In genomic region chr7:50317697-50318640, GRCh38 we compare ENCODE assay signal across 9 cellular contexts. TPM values are rescaled to one million over a fixed set of nuclear protein-coding genes. Genes with fewer than 3 reads are reported as not detected.
DNase-seq lines count a peak whose midpoint lies in the region; ATAC-seq and TF ChIP-seq lines count a peak whose summit lies in the region.
"Had no signal": no experiment of that assay in that cellular context is flagged by ENCODE, and none has a peak within 500 bp of the region (broad histone marks: within the 10 kb centered on the region; RNA-seq: fewer than 3 reads in every experiment).

No MANE protein-coding gene starts in this region.

- peak overlapping the region; percentile 74 for H3K4me3 ChIP-seq in OCI-LY1 (ENCODE audit: low read depth, low read length, poor library complexity, severe bottlenecking)
- no peak overlapping the region for H3K4me3 ChIP-seq in colonic mucosa
- no peak overlapping the region for H3K4me3 ChIP-seq in GM23338

- H3K79me2 ChIP-seq in OCI-LY1 (ENCODE audit: insufficient read depth, low read length) (peaks cover 99% of the 10 kb centered on the region), GM23338 (replicated peaks; ENCODE audit: insufficient read depth) (no peaks in the 10 kb centered on the region)

- H3K27me3 ChIP-seq in OCI-LY1 (ENCODE audit: insufficient read depth, low read length) (no peaks in the 10 kb centered on the region), colonic mucosa (no peaks in the 10 kb centered on the region), GM23338 (ENCODE audit: insufficient read depth) (no peaks in the 10 kb centered on the region)

- no peak for ATAC-seq in GM23338

- intact Hi-C loops in colonic mucosa (cut with DNase I) = no loop called here

- H3K9me3 ChIP-seq in OCI-LY1 (ENCODE audit: low read length) (no peaks in the 10 kb centered on the region), colonic mucosa (no peaks in the 10 kb centered on the region)

- H3K9ac ChIP-seq in OCI-LY1 (ENCODE audit: low read length) = peak overlapping the region; percentile 66; the same call in 1 of the 2 replicates
- no peak overlapping the region for H3K9ac ChIP-seq in colonic mucosa (ENCODE audit: low read depth in 2 of 2, low read length in 2 of 2)

- in situ Hi-C loops in GM13977 (cut with MboI; ENCODE audit: low pct_unique_long_range_greater_than_20kb, low sequenced_read_pairs, unreplicated experiment) = no loop called here

- H3K4me2 ChIP-seq in OCI-LY1 (ENCODE audit: low read length) = peak overlapping the region; percentile 81
- H3K4me2 ChIP-seq in GM23338 = no peak overlapping the region

- H3K4me3 Mint-ChIP-seq in GM23338 = no peak overlapping the region

- peaks cover 6% of the 10 kb centered on the region for H4K20me1 ChIP-seq in OCI-LY1 (ENCODE audit: insufficient read depth, low read length)
- H4K20me1 ChIP-seq in GM23338 (replicated peaks; ENCODE audit: insufficient read depth) = no peaks in the 10 kb centered on the region

- no peaks in the 10 kb centered on the region for H3K9me2 ChIP-seq in OCI-LY1 (ENCODE audit: low read depth, low read length)
- no peaks in the 10 kb centered on the region for H3K9me2 ChIP-seq in GM23338 (ENCODE audit: insufficient read depth)

- H3K27me3 Mint-ChIP-seq in GM23338 (ENCODE audit: insufficient read depth, low read depth, poor library complexity) = no peaks in the 10 kb centered on the region

- H3K4me1 ChIP-seq in OCI-LY1 (ENCODE audit: insufficient read depth, low read length, severe bottlenecking) (peaks cover 79% of the 10 kb centered on the region), colonic mucosa (no peaks in the 10 kb centered on the region), GM23338 (ENCODE audit: insufficient read depth) (peaks cover 32% of the 10 kb centered on the region)

- H3K36me3 ChIP-seq in OCI-LY1 (ENCODE audit: insufficient read depth, low read length) (peaks cover 85% of the 10 kb centered on the region), colonic mucosa (no peaks in the 10 kb centered on the region), GM23338 (ENCODE audit: insufficient read depth) (no peaks in the 10 kb centered on the region)

- H3K27ac Mint-ChIP-seq in GM23338 = no peak overlapping the region

- TF ChIP-seq CTCF in OCI-LY1 (IDR thresholded peaks at IDR 0.05; ENCODE audit: low read length) (no peak), colonic mucosa (IDR thresholded peaks at IDR 0.05) (no peak), GM23338 (conservative IDR thresholded peaks at IDR 0.05; ENCODE audit: low read depth in 2 of 2) (no peak), GM13977 (IDR thresholded peaks at IDR 0.05; ENCODE audit: extremely low read depth, insufficient read depth, missing control alignments) (no peak)

- peaks cover 54% of the 10 kb centered on the region for H3K4me1 Mint-ChIP-seq in GM23338

- no peaks in the 10 kb centered on the region for H3K36me3 Mint-ChIP-seq in GM23338 (ENCODE audit: low read depth)

- H3K27ac ChIP-seq in OCI-LY1 (ENCODE audit: low read depth, low read length, poor library complexity, severe bottlenecking) (peak overlapping the region; percentile 75), colonic mucosa (peak overlapping the region; percentile 32), GM23338 (ENCODE audit: low read depth) (no peak overlapping the region)

- H3K9me3 Mint-ChIP-seq in GM23338 = no peaks in the 10 kb centered on the region

- H3F3A ChIP-seq in OCI-LY1 (ENCODE audit: insufficient read depth, low read length) = no peaks in the 10 kb centered on the region
- H3F3A ChIP-seq in GM23338 (replicated peaks; ENCODE audit: low read depth) = no peaks in the 10 kb centered on the region

- DNase-seq in stimulated activated naive CD4-positive, alpha-beta T cell (lab: John Stamatoyannopoulos, UW) = peak; percentile 41 to 63 (median 46)
- no peak for DNase-seq in stimulated activated naive CD4-positive, alpha-beta T cell treated with Interleukin-2 at 50 U/mL for 16 hours (lab: John Stamatoyannopoulos, UW)
- DNase-seq in colonic mucosa (no peak), GM23338 (ENCODE audit: low spot score) (no peak), NCI-H774 (lab: John Stamatoyannopoulos, UW) (no peak), Ammon's horn (ENCODE audit: low spot score) (no peak), GM13977 (ENCODE audit: low spot score) (no peak)
- DNase-seq: NCI-H2227 treated with DMSO at 0.1 percent for 48 hours had no signal

- H2AFZ ChIP-seq in OCI-LY1 (ENCODE audit: low read length) = no peak overlapping the region
- no peak overlapping the region for H2AFZ ChIP-seq in GM23338

TF ChIP-seq in GM23338, 12 proteins besides CTCF, POLR2A, EP300 and RAD21:
- no peak for TF ChIP-seq ZNF114 (CRISPR knock-in tag; IDR thresholded peaks at IDR 0.05)
- TF ChIP-seq EZH2 (IDR thresholded peaks at IDR 0.05; ENCODE audit: low read depth, unreplicated experiment) = no peak
- no peak for TF ChIP-seq ZNF331 (CRISPR knock-in tag; IDR thresholded peaks at IDR 0.05; ENCODE audit: low read depth)
- no peak for TF ChIP-seq CREB1 (CRISPR knock-in tag; IDR thresholded peaks at IDR 0.05; ENCODE audit: low read depth)
- TF ChIP-seq EZH2phosphoT487 (IDR thresholded peaks at IDR 0.05; ENCODE audit: unreplicated experiment) = no peak
- no peak for TF ChIP-seq ZNF462 (CRISPR knock-in tag; IDR thresholded peaks at IDR 0.05)

RNA-seq across cellular contexts. Expression of gene IKZF1, which starts 13.5 kb away (rescaled TPM):
- total RNA-seq in colonic mucosa = 1 to 10 TPM; 4.9 to 5.6 TPM
- 0.43 and 1.8 TPM in 2 replicates for total RNA-seq in GM23338 (2014; rRNA removed; shearing (Covaris generic))
- 0.45 and 0.57 TPM in 2 replicates for polyA plus RNA-seq in GM23338 (2016; fragmentation: Nextera tagmentation; extraction: Ambion mirVana)

Comparison
In these comparisons a context has a peak if more than half of its experiments do, and no peak if none do; other contexts are left out.
1. DNase-seq: peak in stimulated activated naive CD4-positive, alpha-beta T cell (6 of 6); none in stimulated activated naive CD4-positive, alpha-beta T cell treated with Interleukin-2 at 50 U/mL for 16 hours (single experiment), colonic mucosa (single experiment), GM23338 (single experiment), NCI-H774 (single experiment), Ammon's horn (single experiment) and GM13977 (single experiment).